In the genomic region with DNA sequence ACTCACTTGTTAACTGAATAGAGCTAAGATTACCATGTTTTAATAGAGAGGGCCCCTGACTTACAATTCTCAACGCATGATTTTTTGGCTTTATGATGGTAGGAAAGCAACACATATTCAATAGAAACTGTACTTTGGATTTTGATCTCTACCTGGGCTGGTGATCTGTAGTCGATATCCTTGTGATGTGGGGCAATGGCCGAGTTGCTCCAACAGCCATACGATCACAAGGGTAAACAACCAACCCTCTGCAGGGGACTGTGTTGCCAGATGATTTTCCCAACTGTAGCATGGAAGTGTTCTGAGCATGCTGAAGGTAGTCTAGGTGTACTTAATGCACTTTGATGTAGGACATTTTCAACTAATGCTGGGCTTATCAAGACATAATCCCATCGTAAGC, we compare ENCODE assay signal across 15 cellular contexts. TPM values are rescaled to one million over a fixed set of nuclear protein-coding genes. Genes with fewer than 3 reads are reported as not detected.
A peak's percentile ranks its signal among the peaks of the same experiment; 100 is the strongest.
DNase-seq lines count a peak whose midpoint lies in the region; ATAC-seq and TF ChIP-seq lines count a peak whose summit lies in the region.
"Had no signal": no experiment of that assay in that cellular context is flagged by ENCODE, and none has a peak within 500 bp of the region (broad histone marks: within the 10 kb centered on the region; RNA-seq: fewer than 3 reads in every experiment).

No MANE protein-coding gene starts in this region.

- H3K4me1 Mint-ChIP-seq in stimulated activated naive CD8-positive, alpha-beta T cell treated with anti-CD3 and anti-CD28 coated beads, Interleukin-15, amount 100 ng/mL, for 72 hours: no peaks in the 10 kb centered on the region
- H3K4me1 Mint-ChIP-seq: CD8-positive, alpha-beta memory T cell had no signal

- H3K27ac ChIP-seq in right lobe of liver: peak overlapping the region; percentile 88 to 99 (median 94)
- H3K27ac ChIP-seq: 22Rv1 had no signal

- no peaks in the 10 kb centered on the region for H3K27me3 Mint-ChIP-seq in stimulated activated naive CD8-positive, alpha-beta T cell treated with anti-CD3 and anti-CD28 coated beads, Interleukin-15, amount 100 ng/mL, for 72 hours
- H3K27me3 Mint-ChIP-seq: CD8-positive, alpha-beta memory T cell had no signal

- 33% methylated on average over 5 of the region's 5 CpGs for WGBS in right lobe of liver (ENCODE audit: insufficient coverage, low coverage, low lambda C conversion rate, missing lambda C conversion rate)

- DNase-seq in NCI-H82 (lab: John Stamatoyannopoulos, UW) (peak; percentile 56), NCI-H82 treated with DMSO at 0.1 percent for 48 hours (lab: John Stamatoyannopoulos, UW; ENCODE audit: unreplicated experiment) (no peak), right lobe of liver (peak in 1 of 3 donors; percentile 79)
- no peak for DNase-seq in stimulated activated naive CD8-positive, alpha-beta T cell treated with anti-CD3 and anti-CD28 coated beads, Interleukin-15, Interleukin-2, amounts not matched to agents 100 U/mL and 50 U/mL, for 24 hours
- DNase-seq in stimulated activated naive CD8-positive, alpha-beta T cell treated with anti-CD3 and anti-CD28 coated beads, Interleukin-15, amount 100 ng/mL, for 72 hours: no peak
- DNase-seq: Caco-2; CD8-positive, alpha-beta memory T cell; DND-41; GDM1; GOT3; H9 had no signal

- H3K9me3 Mint-ChIP-seq in stimulated activated naive CD8-positive, alpha-beta T cell treated with anti-CD3 and anti-CD28 coated beads, Interleukin-15, amount 100 ng/mL, for 72 hours: no peaks in the 10 kb centered on the region
- H3K9me3 Mint-ChIP-seq: H9 had no signal

- peaks cover 0 to 3% (median under 1%) of the 10 kb centered on the region in 4 donors for H3K36me3 ChIP-seq in right lobe of liver

- TF ChIP-seq POLR2A in right lobe of liver (IDR thresholded peaks at IDR 0.05): no peak

- peaks cover 0 to 73% (median 28%) of the 10 kb centered on the region in 4 donors for H3K4me1 ChIP-seq in right lobe of liver
- H3K4me1 ChIP-seq: Caco-2 had no signal

- H3K27ac Mint-ChIP-seq in stimulated activated naive CD8-positive, alpha-beta T cell treated with anti-CD3 and anti-CD28 coated beads, Interleukin-15, amount 100 ng/mL, for 72 hours: no peak overlapping the region
- H3K27ac Mint-ChIP-seq: CD14-positive monocyte had no signal

- TF ChIP-seq CTCF in right lobe of liver (IDR thresholded peaks at IDR 0.05): no peak

- H3K4me3 ChIP-seq in right lobe of liver: no peak overlapping the region

- no peaks in the 10 kb centered on the region for H3K27me3 ChIP-seq in right lobe of liver

- peak; percentile 25 for ATAC-seq in stimulated activated naive CD8-positive, alpha-beta T cell treated with anti-CD3 and anti-CD28 coated beads, Interleukin-15, Interleukin-2, amounts not matched to agents 100 U/mL and 50 U/mL, for 24 hours
- ATAC-seq in stimulated activated naive CD8-positive, alpha-beta T cell treated with anti-CD3 and anti-CD28 coated beads, Interleukin-15, amount 100 ng/mL, for 72 hours: no peak
- ATAC-seq in right lobe of liver (peak; percentile 54 to 79 (median 72)), HG03175 (IDR thresholded peaks at IDR 0.05; ENCODE audit: unreplicated experiment) (no peak), HG03432 (IDR thresholded peaks at IDR 0.05; ENCODE audit: unreplicated experiment) (no peak)

- intact Hi-C loops in right lobe of liver (cut with DNase I): no loop called here

- H3K9me3 ChIP-seq in right lobe of liver: no peaks in the 10 kb centered on the region
- H3K9me3 ChIP-seq: Caco-2 had no signal

- H3K4me3 Mint-ChIP-seq in stimulated activated naive CD8-positive, alpha-beta T cell treated with anti-CD3 and anti-CD28 coated beads, Interleukin-15, amount 100 ng/mL, for 72 hours: no peak overlapping the region
- H3K4me3 Mint-ChIP-seq: CD14-positive monocyte; CD8-positive, alpha-beta memory T cell; H9 had no signal

RNA-seq across cellular contexts. Expression of a gene that starts 36.5 kb away (rescaled TPM):
- total RNA-seq in right lobe of liver: 10 to 100 TPM; 24.6 to 42.5 (median 29.1) TPM

RNA-seq across cellular contexts. Expression of a gene that starts 36.9 kb away (rescaled TPM):
- total RNA-seq in right lobe of liver: 10 to 100 TPM; 13.5 to 87.6 (median 52.2) TPM

Comparison
In these comparisons a context has a peak if more than half of its experiments do, and no peak if none do; other contexts are left out.
1. ATAC-seq: peak in stimulated activated naive CD8-positive, alpha-beta T cell treated with anti-CD3 and anti-CD28 coated beads, Interleukin-15, Interleukin-2, amounts not matched to agents 100 U/mL and 50 U/mL, for 24 hours (single experiment) and right lobe of liver (4 of 4); none in stimulated activated naive CD8-positive, alpha-beta T cell treated with anti-CD3 and anti-CD28 coated beads, Interleukin-15, amount 100 ng/mL, for 72 hours (single experiment), HG03175 (single experiment) and HG03432 (single experiment).